Comparison of ENCODE assay signal across 19 cellular contexts in the genomic region with DNA sequence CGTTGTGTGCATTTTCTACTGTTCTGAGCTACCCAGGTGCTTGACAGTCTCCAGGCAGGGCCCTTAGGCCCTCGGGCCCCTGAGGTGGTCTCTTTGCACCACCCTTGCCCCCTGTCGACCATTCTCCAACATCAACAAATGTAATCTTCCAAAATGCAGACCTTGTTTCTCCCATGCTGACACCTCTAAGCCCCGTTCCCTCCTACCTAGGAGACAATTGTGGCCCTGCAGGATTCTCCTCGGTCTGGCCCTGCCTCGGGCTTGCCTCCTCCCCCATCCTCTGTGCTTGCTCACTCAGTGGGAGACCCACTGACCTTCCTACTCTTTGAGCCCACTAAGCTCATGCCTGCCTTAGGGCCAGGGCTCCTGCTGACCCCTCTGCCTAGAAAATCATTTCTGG.
"Had no signal": no experiment of that assay in that cellular context is flagged by ENCODE, and none has a peak within 500 bp of the region (broad histone marks: within the 10 kb centered on the region; RNA-seq: fewer than 3 reads in every experiment).

No MANE protein-coding gene starts in this region.

- H3K36me3 ChIP-seq: cardiac muscle cell, left ventricle myocardium inferior, pancreas, right lobe of liver, stomach had no signal

- H3K27ac Mint-ChIP-seq: activated CD4-positive, alpha-beta memory T cell treated with anti-CD3 and anti-CD28 coated beads, Interleukin-2, amount 10 ng/mL, durations not matched to agents 7 days and 5 days; activated CD8-positive, alpha-beta memory T cell treated with anti-CD3 and anti-CD28 coated beads, Interleukin-2, amount 10 ng/mL, durations not matched to agents 7 days and 5 days; activated naive CD8-positive, alpha-beta T cell; memory B cell; T-helper 2 cell treated with Interferon-gamma antibody and Interleukin-4, amounts not matched to agents 5 μg/mL and 100 μg/mL, for 36 hours had no signal

- H3K27me3 ChIP-seq: cardiac muscle cell, hepatocyte, pancreas, right lobe of liver had no signal

- H3K27ac ChIP-seq: cardiac muscle cell, hepatocyte, left ventricle myocardium inferior, pancreas, right lobe of liver, stomach had no signal

- H3K27me3 Mint-ChIP-seq: activated naive CD8-positive, alpha-beta T cell had no signal

- H3K4me1 ChIP-seq: left ventricle myocardium inferior, pancreas, right lobe of liver had no signal

- H3K4me3 ChIP-seq: cardiac muscle cell, hepatocyte, left ventricle myocardium inferior, mucosa of descending colon, pancreas, right lobe of liver, stomach had no signal

- H3K4me3 Mint-ChIP-seq: activated CD4-positive, alpha-beta memory T cell treated with anti-CD3 and anti-CD28 coated beads, Interleukin-2, amount 10 ng/mL, durations not matched to agents 7 days and 5 days; activated CD8-positive, alpha-beta memory T cell treated with anti-CD3 and anti-CD28 coated beads, Interleukin-2, amount 10 ng/mL, durations not matched to agents 7 days and 5 days; activated naive CD8-positive, alpha-beta T cell; effector memory CD8-positive, alpha-beta T cell; memory B cell; naive B cell; T-helper 2 cell treated with Interferon-gamma antibody and Interleukin-4, amounts not matched to agents 5 μg/mL and 100 μg/mL, for 36 hours had no signal

- H3K9me3 Mint-ChIP-seq: activated CD4-positive, alpha-beta memory T cell treated with anti-CD3 and anti-CD28 coated beads, Interleukin-2, amount 10 ng/mL, durations not matched to agents 7 days and 5 days; effector memory CD8-positive, alpha-beta T cell; memory B cell; naive B cell; T-helper 2 cell treated with Interferon-gamma antibody and Interleukin-4, amounts not matched to agents 5 μg/mL and 100 μg/mL, for 36 hours had no signal

- H3K36me3 Mint-ChIP-seq: activated CD8-positive, alpha-beta memory T cell treated with anti-CD3 and anti-CD28 coated beads, Interleukin-2, amount 10 ng/mL, durations not matched to agents 7 days and 5 days; activated naive CD8-positive, alpha-beta T cell; memory B cell; naive B cell had no signal

- H3K9me3 ChIP-seq: left ventricle myocardium inferior, mucosa of descending colon, pancreas, right lobe of liver, stomach had no signal

- DNase-seq: activated CD4-positive, alpha-beta memory T cell treated with anti-CD3 and anti-CD28 coated beads, Interleukin-2, amount 10 ng/mL, durations not matched to agents 7 days and 5 days; activated CD4-positive, alpha-beta T cell treated with anti-CD3 and anti-CD28 coated beads for 48 hours; activated CD8-positive, alpha-beta memory T cell treated with anti-CD3 and anti-CD28 coated beads, Interleukin-2, amount 10 ng/mL, durations not matched to agents 7 days and 5 days; amniotic stem cell; effector memory CD8-positive, alpha-beta T cell; left ventricle myocardium inferior; mucosa of descending colon; naive B cell; pancreas; right lobe of liver; small intestine; stimulated activated CD4-positive, alpha-beta T cell treated with anti-CD3 and anti-CD28 coated beads, Interleukin-4, amount 100 ng/mL, for 1 hour; stomach; trophoblast cell had no signal

- ATAC-seq: activated CD8-positive, alpha-beta memory T cell treated with anti-CD3 and anti-CD28 coated beads, Interleukin-2, amount 10 ng/mL, durations not matched to agents 7 days and 5 days; effector memory CD8-positive, alpha-beta T cell; mucosa of descending colon; pancreas; right lobe of liver had no signal
